In genomic region chr7:155943251-155943899, GRCh38 we compare ENCODE assay signal across 27 cellular contexts.
"Had no signal": no experiment of that assay in that cellular context is flagged by ENCODE, and none has a peak within 500 bp of the region (broad histone marks: within the 10 kb centered on the region; RNA-seq: fewer than 3 reads in every experiment).

No MANE protein-coding gene starts in this region.

- H3K27ac ChIP-seq: adrenal gland, ascending aorta, brain microvascular endothelial cell, gastrocnemius medialis, neural progenitor cell, spleen, thyroid gland had no signal

- H3K27ac Mint-ChIP-seq: activated naive CD4-positive, alpha-beta T cell treated with anti-CD3 and anti-CD28 coated beads for 36 hours; activated T-helper 17 cell treated with anti-CD3 and anti-CD28 coated beads, Interleukin-2, amount 50 U/mL, for 72 hours; dendritic cell treated with granulocyte-macrophage colony-stimulating factor and Interleukin-4, amounts not matched to agents 40 ng/mL and 50 ng/mL, for 4 days; mesothelial cell of epicardium; neural progenitor cell; progenitor cell of endocrine pancreas; T-helper 1 cell treated with Interleukin-12 subunit alpha and Interleukin-12 subunit beta and Interleukin-4 antibody, amounts not matched to agents 30 μg/mL and 1 μg/mL, for 36 hours; WTC11 had no signal

- H3K4me3 Mint-ChIP-seq: activated naive CD4-positive, alpha-beta T cell treated with anti-CD3 and anti-CD28 coated beads for 36 hours; activated T-cell treated with anti-CD3 and anti-CD28 coated beads, Interleukin-2, amount 50 U/mL, for 24 hours; activated T-helper 17 cell treated with anti-CD3 and anti-CD28 coated beads, Interleukin-2, amount 50 U/mL, for 72 hours; dendritic cell treated with granulocyte-macrophage colony-stimulating factor and Interleukin-4, amounts not matched to agents 40 ng/mL and 50 ng/mL, for 4 days; mesothelial cell of epicardium; naive thymus-derived CD8-positive, alpha-beta T cell; neural progenitor cell; T-helper 1 cell treated with Interleukin-12 subunit alpha and Interleukin-12 subunit beta and Interleukin-4 antibody, amounts not matched to agents 30 μg/mL and 1 μg/mL, for 36 hours; WTC11 had no signal

- H3K4me1 Mint-ChIP-seq: activated T-helper 17 cell treated with anti-CD3 and anti-CD28 coated beads, Interleukin-2, amount 50 U/mL, for 72 hours; mesothelial cell of epicardium; WTC11 had no signal

- H3K9me3 ChIP-seq: adrenal gland, ascending aorta, gastrocnemius medialis, thyroid gland had no signal

- ATAC-seq: activated T-helper 17 cell treated with anti-CD3 and anti-CD28 coated beads, Interleukin-2, amount 50 U/mL, for 72 hours; esophagus mucosa; gastrocnemius medialis; left ventricle myocardium superior; naive thymus-derived CD8-positive, alpha-beta T cell; WTC11 had no signal

- H3K4me3 ChIP-seq: adrenal gland, ascending aorta, gastrocnemius medialis, neural progenitor cell, spleen, thyroid gland had no signal

- H3K27me3 ChIP-seq: adrenal gland, ascending aorta, brain microvascular endothelial cell, gastrocnemius medialis, neural progenitor cell, thyroid gland had no signal

- H3K36me3 Mint-ChIP-seq: mesothelial cell of epicardium, neural progenitor cell had no signal

- DNase-seq: activated CD4-positive, alpha-beta T cell treated with anti-CD3 and anti-CD28 coated beads, Interleukin-2, amount 50 U/mL, for 48 hours; activated naive CD4-positive, alpha-beta T cell treated with anti-CD3 and anti-CD28 coated beads for 36 hours; activated T-cell treated with anti-CD3 and anti-CD28 coated beads, Interleukin-2, amount 50 U/mL, for 24 hours; brain microvascular endothelial cell; caudate nucleus; effector CD8-positive, alpha-beta T cell; gastrocnemius medialis; hippocampal formation; left ventricle myocardium superior; mammary epithelial cell; naive thymus-derived CD8-positive, alpha-beta T cell; spleen; stimulated activated CD4-positive, alpha-beta T cell treated with anti-CD3 and anti-CD28 coated beads, Interleukin-4, amount 100 ng/mL, for 1 hour; stimulated activated naive CD4-positive, alpha-beta T cell; substantia nigra; T1000; thyroid gland had no signal

- H3K36me3 ChIP-seq: adrenal gland, ascending aorta, brain microvascular endothelial cell, gastrocnemius medialis, spleen, thyroid gland had no signal

- H3K4me1 ChIP-seq: adrenal gland, ascending aorta, gastrocnemius medialis, spleen, thyroid gland had no signal

- H3K27me3 Mint-ChIP-seq: dendritic cell treated with granulocyte-macrophage colony-stimulating factor and Interleukin-4, amounts not matched to agents 40 ng/mL and 50 ng/mL, for 4 days had no signal
